In the genomic region with DNA sequence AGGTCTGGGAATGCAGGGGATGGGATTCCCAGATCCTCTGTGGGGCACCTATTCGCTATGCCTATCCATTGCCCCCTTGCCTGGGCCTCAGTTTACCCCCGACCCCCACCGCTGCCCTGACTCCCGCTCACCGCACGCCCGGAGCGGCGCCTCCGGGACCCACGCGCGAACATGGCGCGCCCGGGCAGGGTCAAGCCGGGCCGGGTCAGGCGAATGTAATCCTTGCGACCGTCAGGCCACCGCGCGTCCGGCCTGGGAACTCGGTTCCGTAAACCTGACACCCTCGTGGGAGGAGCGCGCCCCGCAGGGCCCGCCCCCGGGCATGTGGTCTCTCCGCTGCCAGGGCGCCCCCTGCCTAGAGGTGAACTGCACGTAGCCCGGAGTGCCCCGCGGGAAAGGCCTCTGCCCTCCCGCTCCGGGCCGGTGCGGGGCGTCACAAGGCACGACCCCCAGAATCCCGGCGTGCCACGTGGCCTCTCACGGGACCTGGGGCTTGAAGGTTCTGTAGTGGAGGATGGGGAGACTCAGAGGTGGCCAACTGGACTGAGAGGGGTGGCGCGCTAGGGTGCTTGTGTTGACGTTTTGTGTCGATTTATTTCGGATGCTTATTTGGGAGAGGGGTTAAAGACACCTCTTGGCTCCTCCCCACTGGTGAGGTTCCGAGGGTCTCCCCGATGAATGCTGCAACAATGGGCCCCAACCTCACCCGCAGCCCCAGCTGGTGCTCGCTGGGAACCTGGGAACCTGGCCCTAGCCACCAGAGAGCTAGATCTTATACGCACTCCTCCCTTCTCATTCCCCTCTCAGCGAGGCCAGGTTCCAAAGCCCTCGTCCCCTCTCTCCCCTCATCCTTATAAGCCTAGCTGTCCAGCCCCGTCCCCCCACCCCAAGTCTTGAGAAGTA, we compare ENCODE assay signal across 1 cellular context.
TF ChIP-seq lines count a peak whose summit lies in the region.

Gene PRICKLE3 (minus strand): TSS at position 249 of the 903 bp plus-strand sequence. CDS start 76 bp downstream, at position 173.

TF ChIP-seq in HEK293, 187 proteins besides CTCF, POLR2A, EP300 and RAD21 (continued from another document):
- TF ChIP-seq, protein P1, sequence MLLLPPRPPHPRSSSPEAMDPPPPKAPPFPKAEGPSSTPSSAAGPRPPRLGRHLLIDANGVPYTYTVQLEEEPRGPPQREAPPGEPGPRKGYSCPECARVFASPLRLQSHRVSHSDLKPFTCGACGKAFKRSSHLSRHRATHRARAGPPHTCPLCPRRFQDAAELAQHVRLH (tag by site-specific recombination; IDR thresholded peaks at IDR 0.05) = no peak
- TF ChIP-seq GLI4 (tag by site-specific recombination; IDR thresholded peaks at IDR 0.05) (no peak), ZSCAN18 (tag by site-specific recombination; IDR thresholded peaks at IDR 0.05) (no peak)
- TF ChIP-seq, protein P2, sequence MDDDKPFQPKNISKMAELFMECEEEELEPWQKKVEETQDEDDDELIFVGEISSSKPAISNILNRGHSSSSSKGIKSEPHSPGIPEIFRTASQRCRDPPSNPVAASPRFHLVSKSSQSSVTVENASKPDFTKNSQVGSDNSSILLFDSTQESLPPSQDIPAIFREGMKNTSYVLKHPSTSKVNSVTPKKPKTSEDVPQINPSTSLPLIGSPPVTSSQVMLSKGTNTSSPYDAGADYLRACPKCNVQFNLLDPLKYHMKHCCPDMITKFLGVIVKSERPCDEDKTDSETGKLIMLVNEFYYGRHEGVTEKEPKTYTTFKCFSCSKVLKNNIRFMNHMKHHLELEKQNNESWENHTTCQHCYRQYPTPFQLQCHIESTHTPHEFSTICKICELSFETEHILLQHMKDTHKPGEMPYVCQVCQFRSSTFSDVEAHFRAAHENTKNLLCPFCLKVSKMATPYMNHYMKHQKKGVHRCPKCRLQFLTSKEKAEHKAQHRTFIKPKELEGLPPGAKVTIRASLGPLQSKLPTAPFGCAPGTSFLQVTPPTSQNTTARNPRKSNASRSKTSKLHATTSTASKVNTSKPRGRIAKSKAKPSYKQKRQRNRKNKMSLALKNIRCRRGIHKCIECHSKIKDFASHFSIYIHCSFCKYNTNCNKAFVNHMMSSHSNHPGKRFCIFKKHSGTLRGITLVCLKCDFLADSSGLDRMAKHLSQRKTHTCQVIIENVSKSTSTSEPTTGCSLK (tag by site-specific recombination; IDR thresholded peaks at IDR 0.05) = no peak
TF ChIP-seq in HEK293: peak in this region for 34.
